In the genomic region with DNA sequence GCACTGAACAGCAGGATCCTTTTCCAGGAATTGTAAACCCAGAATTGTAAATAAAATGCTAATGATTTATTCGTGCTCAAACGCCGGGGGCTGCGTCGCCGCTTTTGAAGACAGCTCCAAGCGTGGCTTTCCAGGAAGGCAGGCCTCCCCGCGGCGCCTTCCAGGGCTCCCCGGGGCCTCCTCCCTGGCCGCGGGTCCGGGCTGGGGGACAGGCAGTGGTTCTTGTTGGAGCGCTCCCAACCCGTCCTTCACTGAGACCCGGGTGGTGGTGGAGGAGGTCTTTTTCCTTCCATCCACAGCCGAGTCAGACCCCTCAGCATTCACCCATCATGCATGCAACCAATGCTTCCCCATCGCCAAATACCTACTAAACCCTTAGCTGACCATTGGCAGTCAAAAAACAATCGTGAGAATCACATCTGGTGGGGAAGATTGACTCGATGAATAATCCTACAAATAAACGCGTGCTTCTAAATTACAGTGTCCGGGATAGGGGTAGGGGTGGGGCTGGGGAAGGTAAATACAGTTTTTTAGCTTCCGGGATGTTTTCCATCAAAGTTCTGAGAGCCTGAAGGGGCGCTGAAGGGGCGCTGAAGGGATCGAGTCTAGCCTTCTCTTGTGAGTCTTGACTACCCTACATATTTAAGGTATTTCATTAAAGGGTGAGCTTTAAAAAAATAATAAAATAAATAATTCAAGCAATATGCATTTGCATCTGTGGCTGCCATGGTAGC, we compare ENCODE assay signal across 10 cellular contexts. TPM values are rescaled to one million over a fixed set of nuclear protein-coding genes. Genes with fewer than 3 reads are reported as not detected.
DNase-seq lines count a peak whose midpoint lies in the region; ATAC-seq, FAIRE-seq and TF ChIP-seq lines count a peak whose summit lies in the region.
"Had no signal": no experiment of that assay in that cellular context is flagged by ENCODE, and none has a peak within 500 bp of the region (broad histone marks: within the 10 kb centered on the region; RNA-seq: fewer than 3 reads in every experiment).

No MANE protein-coding gene starts in this region.

- H3K9me3 ChIP-seq in CD8-positive, alpha-beta memory T cell (ENCODE audit: low read length): no peaks in the 10 kb centered on the region
- H3K9me3 ChIP-seq in SJSA1 (replicated peaks) (peaks cover 11% of the 10 kb centered on the region), psoas muscle (no peaks in the 10 kb centered on the region), kidney (ENCODE audit: control insufficient read depth in 1 of 2, low read length in 2 of 2) (peaks cover 0 to 8% of the 10 kb centered on the region in 2 donors)
- H3K9me3 ChIP-seq: adrenal gland had no signal

- peaks cover 34% of the 10 kb centered on the region for H3K27me3 ChIP-seq in CD8-positive, alpha-beta memory T cell (ENCODE audit: insufficient read depth, low read length, poor library complexity, severe bottlenecking)
- H3K27me3 ChIP-seq in SJSA1 (replicated peaks) (no peaks in the 10 kb centered on the region; the same call in 1 of the 2 replicates), psoas muscle (ENCODE audit: insufficient read depth in 3 of 3, low read length in 2 of 3) (peaks cover 0 to 72% (median 14%) of the 10 kb centered on the region in 3 donors)

- DNase-seq in CD8-positive, alpha-beta memory T cell: no peak
- no peak for DNase-seq in SJSA1 (ENCODE audit: low read depth in 1 of 2, low spot score in 2 of 2)
- no peak for DNase-seq in psoas muscle
- DNase-seq in kidney: no peak
- DNase-seq in T-cell: no peak
- no peak for DNase-seq in SIG-M5 treated with dmso at 0.1 percent for 504 hours (lab: John Stamatoyannopoulos, UW; ENCODE audit: unreplicated experiment)
- DNase-seq: Karpas-422 had no signal

- no peaks in the 10 kb centered on the region for H3K36me3 ChIP-seq in CD8-positive, alpha-beta memory T cell (ENCODE audit: insufficient read depth, low read length)
- H3K36me3 ChIP-seq in SJSA1 (no peaks in the 10 kb centered on the region), psoas muscle (ENCODE audit: insufficient read depth in 1 of 2, low read depth in 1 of 2) (no peaks in the 10 kb centered on the region), kidney (ENCODE audit: control insufficient read depth in 1 of 2, insufficient read depth in 2 of 2, low read length in 2 of 2) (no peaks in the 10 kb centered on the region)
- H3K36me3 ChIP-seq: adrenal gland had no signal

- POLR2A ChIA-PET in CD8-positive, alpha-beta memory T cell (lab: Charles Lee): no interaction called here
- POLR2A ChIA-PET in T-cell (lab: Charles Lee): interaction anchor here in 1 of 2 donors (0.6 kb wide), 1 partner anchor 1016 kb away, joined by 3 read pairs; no protein-coding TSS in a partner anchor

- CTCF ChIA-PET in CD8-positive, alpha-beta memory T cell (lab: Charles Lee): interaction anchor here (0.8 to 1.6 kb wide), 6 partner anchors 8 to 35 kb away, joined by 3 to 5 read pairs (median 3); no protein-coding TSS in a partner anchor
- CTCF ChIA-PET in T-cell (lab: Charles Lee): interaction anchor here in 1 of 2 donors (0.6 kb wide), 1 partner anchor 763 kb away, joined by 6 read pairs; no protein-coding TSS in a partner anchor

- H3K9me3 Mint-ChIP-seq in CD8-positive, alpha-beta memory T cell: peaks cover 0 to 5% (median 2%) of the 10 kb centered on the region in 5 donors
- H3K9me3 Mint-ChIP-seq in T-cell: no peaks in the 10 kb centered on the region

- H3K4me1 ChIP-seq in CD8-positive, alpha-beta memory T cell (ENCODE audit: insufficient read depth, low read length): peaks cover 8% of the 10 kb centered on the region
- H3K4me1 ChIP-seq in SJSA1 (replicated peaks): peaks cover 14% of the 10 kb centered on the region
- H3K4me1 ChIP-seq in psoas muscle: peaks cover 5% of the 10 kb centered on the region
- H3K4me1 ChIP-seq in kidney (ENCODE audit: control insufficient read depth in 1 of 2, insufficient read depth in 1 of 2, low read depth in 1 of 2, low read length in 2 of 2): peaks cover 0 to 5% of the 10 kb centered on the region in 2 donors

- intact Hi-C loops in psoas muscle (cut with DNase I) (loop anchor here in 1 of 2 donors (5.0 kb wide), 1 partner anchor 777 kb away; no protein-coding TSS in a partner anchor), kidney (cut with DNase I) (no loop called here)

- H3K4me3 ChIP-seq in CD8-positive, alpha-beta memory T cell (ENCODE audit: low read length): peak overlapping the region; percentile 28
- H3K4me3 ChIP-seq in SJSA1 (peak overlapping the region; percentile 31), iPS-11a (ENCODE audit: low read depth, low read length) (peak overlapping the region; percentile 48), psoas muscle (peak overlapping the region; percentile 48), kidney (ENCODE audit: low read length in 2 of 2) (peak overlapping the region in 1 of 2 donors; percentile 49)

- TF ChIP-seq CTCF in psoas muscle (IDR thresholded peaks at IDR 0.05): no peak
- no peak for TF ChIP-seq CTCF in kidney (IDR thresholded peaks at IDR 0.05; ENCODE audit: borderline replicate concordance, extremely low read depth, insufficient read depth)

- H3K27ac Mint-ChIP-seq in CD8-positive, alpha-beta memory T cell: peak overlapping the region in 2 of 8 donors; percentile 14 to 19
- H3K27ac Mint-ChIP-seq in T-cell: no peak overlapping the region

- WGBS in psoas muscle, 3 donors: 17 to 19% (median 18%) methylated on average over 28 of the region's 28 CpGs

- ATAC-seq in psoas muscle: no peak
- no peak for ATAC-seq in GM19328 (IDR thresholded peaks at IDR 0.05; ENCODE audit: unreplicated experiment)
- no peak for ATAC-seq in T-cell (replicated peaks in 1 of 4)

- H3K9ac ChIP-seq in kidney (ENCODE audit: low read length in 2 of 2): no peak overlapping the region

- no peak overlapping the region for H3K27ac ChIP-seq in CD8-positive, alpha-beta memory T cell (ENCODE audit: low read depth, low read length)
- H3K27ac ChIP-seq in SJSA1: no peak overlapping the region
- no peak overlapping the region for H3K27ac ChIP-seq in psoas muscle
- no peak overlapping the region for H3K27ac ChIP-seq in kidney (ENCODE audit: low read depth in 2 of 2, low read length in 2 of 2)
- H3K27ac ChIP-seq: adrenal gland had no signal

- peaks cover 55 to 82% of the 10 kb centered on the region in 2 donors for H3K27me3 Mint-ChIP-seq in CD8-positive, alpha-beta memory T cell
- H3K27me3 Mint-ChIP-seq in T-cell: peaks cover 58 to 64% of the 10 kb centered on the region in 2 donors

- H3K4me1 Mint-ChIP-seq in CD8-positive, alpha-beta memory T cell: peaks cover 12 to 25% (median 19%) of the 10 kb centered on the region in 3 donors
- H3K4me1 Mint-ChIP-seq in T-cell: peaks cover 0 to 22% (median 20%) of the 10 kb centered on the region in 3 donors

- H3K36me3 Mint-ChIP-seq in CD8-positive, alpha-beta memory T cell: no peaks in the 10 kb centered on the region
- H3K36me3 Mint-ChIP-seq in T-cell: no peaks in the 10 kb centered on the region

- no peak for FAIRE-seq in kidney (lab: Jason Lieb, UNC)

- peak overlapping the region in 4 of 7 donors; percentile 24 to 65 (median 29) for H3K4me3 Mint-ChIP-seq in CD8-positive, alpha-beta memory T cell
- H3K4me3 Mint-ChIP-seq in T-cell: peak overlapping the region in 1 of 3 donors; percentile 46

RNA-seq across cellular contexts. Expression of a gene that starts 40.7 kb away (rescaled TPM):
- total RNA-seq in CD8-positive, alpha-beta memory T cell: 10 to 100 TPM; 20.6 to 21.9 TPM
- polyA plus RNA-seq in CD8-positive, alpha-beta memory T cell: 10.3 TPM
- total RNA-seq in SJSA1 (2014; rRNA removed; shearing (Covaris generic)): 10.4 and 14.2 TPM in 2 replicates
- total RNA-seq in psoas muscle (10 to 100 TPM; 11.6 to 18.4 (median 15.6) TPM), kidney (27.3 TPM), T-cell (10 to 100 TPM; 14.8 to 22.1 (median 18.8) TPM)
- polyA plus RNA-seq in psoas muscle (10 to 100 TPM; 13.8 to 29.3 (median 15.7) TPM), kidney (ENCODE audit: insufficient read depth, low read depth, low replicate concordance) (22.9 TPM)

RNA-seq across cellular contexts. Expression of a gene that starts 54.3 kb away (rescaled TPM):
- 10 to 100 TPM; 63.4 to 74.3 TPM for total RNA-seq in CD8-positive, alpha-beta memory T cell
- polyA plus RNA-seq in CD8-positive, alpha-beta memory T cell: 63.9 TPM
- total RNA-seq in SJSA1 (2014; rRNA removed; shearing (Covaris generic)): 28.9 and 29.8 TPM in 2 replicates
- total RNA-seq in psoas muscle (10 to 100 TPM in 2 of 4 donors, 1 to 10 TPM in 2; 6.6 to 21.4 (median 10.5) TPM), kidney (31.1 TPM), T-cell (10 to 100 TPM in 4 of 5 donors, 1 to 10 TPM in 1; 7.0 to 19.4 (median 17.2) TPM)
- polyA plus RNA-seq in psoas muscle (10 to 100 TPM in 2 of 3 donors, 1 to 10 TPM in 1; 7.2 to 27.9 (median 11.7) TPM), kidney (ENCODE audit: insufficient read depth, low read depth, low replicate concordance) (20.6 TPM)
